In genomic region chr5:128197911-128198522, GRCh38 we compare ENCODE assay signal across 13 cellular contexts.
DNase-seq lines count a peak whose midpoint lies in the region; ATAC-seq, FAIRE-seq and TF ChIP-seq lines count a peak whose summit lies in the region.
"Had no signal": no experiment of that assay in that cellular context is flagged by ENCODE, and none has a peak within 500 bp of the region (broad histone marks: within the 10 kb centered on the region; RNA-seq: fewer than 3 reads in every experiment).

No MANE protein-coding gene starts in this region.

- H4K20me1 ChIP-seq in PC-9 (ENCODE audit: insufficient read depth) = no peaks in the 10 kb centered on the region

- POLR2A ChIA-PET in CD8-positive, alpha-beta memory T cell (lab: Charles Lee) = no interaction called here
- POLR2A ChIA-PET in PC-9 (lab: Charles Lee; ENCODE audit: unreplicated experiment) = interaction anchor here (0.6 kb wide), 1 partner anchor 645 kb away, joined by 4 read pairs; no protein-coding TSS in a partner anchor

- peaks cover 0 to 4% (median 0%) of the 10 kb centered on the region in 3 donors for H3K36me3 Mint-ChIP-seq in CD8-positive, alpha-beta memory T cell

- H3K4me3 Mint-ChIP-seq in CD8-positive, alpha-beta memory T cell = peak overlapping the region in 1 of 7 donors; percentile 1
- H3K4me3 Mint-ChIP-seq: memory B cell had no signal

- intact Hi-C loops in PC-9 (cut with micrococcal nuclease; ENCODE audit: unreplicated experiment) = loop anchor here (2.0 kb wide), 1 partner anchor 161 kb away; no protein-coding TSS in a partner anchor

- no peak overlapping the region for H2AFZ ChIP-seq in PC-9

- H3K9me3 ChIP-seq in CD8-positive, alpha-beta memory T cell (ENCODE audit: low read length) = no peaks in the 10 kb centered on the region
- H3K9me3 ChIP-seq in PC-9 (ENCODE audit: insufficient read depth, low read depth) = peaks cover 8% of the 10 kb centered on the region; the same call in 1 of the 2 replicates
- H3K9me3 ChIP-seq: vagina had no signal

- TF ChIP-seq CTCF in PC-9 (conservative IDR thresholded peaks at IDR 0.05) = no peak

- H3K27ac Mint-ChIP-seq in CD8-positive, alpha-beta memory T cell = peak overlapping the region in 6 of 8 donors; percentile 6 to 78 (median 42)
- H3K27ac Mint-ChIP-seq: progenitor cell of endocrine pancreas had no signal

- ATAC-seq in HG02642 (IDR thresholded peaks at IDR 0.05; ENCODE audit: poor library complexity, unreplicated experiment) (peak; percentile 42), GM19328 (IDR thresholded peaks at IDR 0.05; ENCODE audit: unreplicated experiment) (no peak)

- H3F3A ChIP-seq in PC-9 (ENCODE audit: insufficient read depth, low read depth) = peaks cover 47% of the 10 kb centered on the region

- H3K27me3 Mint-ChIP-seq in CD8-positive, alpha-beta memory T cell = peaks cover 1 to 4% of the 10 kb centered on the region in 2 donors

- no peak overlapping the region for H3K27ac ChIP-seq in CD8-positive, alpha-beta memory T cell (ENCODE audit: low read depth, low read length)
- peak overlapping the region; percentile 99 for H3K27ac ChIP-seq in PC-9
- H3K27ac ChIP-seq: vagina had no signal

- DNase-seq in CD8-positive, alpha-beta memory T cell = peak in 2 of 5 donors; percentile 9 to 59
- DNase-seq in GM18507 (ENCODE audit: extremely low spot score, insufficient read length, low read depth) (no peak), PC-9 (peak; percentile 46 to 75), NCI-H1417 (lab: John Stamatoyannopoulos, UW) (no peak), iPS-NIHi11 (ENCODE audit: low spot score) (no peak)
- DNase-seq in effector CD8-positive, alpha-beta T cell (lab: John Stamatoyannopoulos, UW) = no peak
- DNase-seq: DMS79, head of caudate nucleus had no signal

- H3K27me3 ChIP-seq in CD8-positive, alpha-beta memory T cell (ENCODE audit: insufficient read depth, low read length, poor library complexity, severe bottlenecking) = no peaks in the 10 kb centered on the region
- H3K27me3 ChIP-seq in PC-9 (ENCODE audit: insufficient read depth, low read depth) = no peaks in the 10 kb centered on the region
- H3K27me3 ChIP-seq: vagina had no signal

- peak overlapping the region; percentile 81 for H3K4me2 ChIP-seq in PC-9

- no TSS peak for BruUV-seq in PC-9 (replicated peaks; lab: Mats Ljungman, UMichigan)

- H3K9me2 ChIP-seq in PC-9 (ENCODE audit: insufficient read depth) = no peaks in the 10 kb centered on the region

- no peaks in the 10 kb centered on the region for H3K36me3 ChIP-seq in CD8-positive, alpha-beta memory T cell (ENCODE audit: insufficient read depth, low read length)
- no peaks in the 10 kb centered on the region for H3K36me3 ChIP-seq in PC-9 (ENCODE audit: low read depth)
- H3K36me3 ChIP-seq: vagina had no signal

- H3K4me1 ChIP-seq in CD8-positive, alpha-beta memory T cell (ENCODE audit: insufficient read depth, low read length) = peaks cover 22% of the 10 kb centered on the region
- H3K4me1 ChIP-seq in PC-9 (replicated peaks; ENCODE audit: insufficient read depth) = peaks cover 60% of the 10 kb centered on the region
- H3K4me1 ChIP-seq: vagina had no signal

- CTCF ChIA-PET in CD8-positive, alpha-beta memory T cell (lab: Charles Lee) = interaction anchor here (1.1 kb wide), 1 partner anchor 636 kb away, joined by 3 read pairs; no protein-coding TSS in a partner anchor
- CTCF ChIA-PET in PC-9 (lab: Charles Lee) = interaction anchor here (0.6 kb wide), 1 partner anchor 116 kb away, joined by 3 read pairs; no protein-coding TSS in a partner anchor

- H3K4me3 ChIP-seq in CD8-positive, alpha-beta memory T cell (ENCODE audit: low read length) = no peak overlapping the region
- H3K4me3 ChIP-seq in PC-9 = no peak overlapping the region
- H3K4me3 ChIP-seq: vagina had no signal

- peaks cover 11 to 27% (median 24%) of the 10 kb centered on the region in 3 donors for H3K4me1 Mint-ChIP-seq in CD8-positive, alpha-beta memory T cell

- no peaks in the 10 kb centered on the region for H3K79me2 ChIP-seq in PC-9 (ENCODE audit: low read depth)

- no peaks in the 10 kb centered on the region for H3K9me3 Mint-ChIP-seq in CD8-positive, alpha-beta memory T cell
- H3K9me3 Mint-ChIP-seq: memory B cell had no signal

- FAIRE-seq in GM18507 (lab: Jason Lieb, UNC) = peak; percentile 9

Comparison
In these comparisons a context has a peak if more than half of its experiments do, and no peak if none do; other contexts are left out.
1. DNase-seq: peak in PC-9 (2 of 2); none in GM18507 (single experiment), effector CD8-positive, alpha-beta T cell (single experiment), NCI-H1417 (0 of 3) and iPS-NIHi11 (single experiment).